17 cellular contexts compared by ENCODE assay signal in the genomic region with DNA sequence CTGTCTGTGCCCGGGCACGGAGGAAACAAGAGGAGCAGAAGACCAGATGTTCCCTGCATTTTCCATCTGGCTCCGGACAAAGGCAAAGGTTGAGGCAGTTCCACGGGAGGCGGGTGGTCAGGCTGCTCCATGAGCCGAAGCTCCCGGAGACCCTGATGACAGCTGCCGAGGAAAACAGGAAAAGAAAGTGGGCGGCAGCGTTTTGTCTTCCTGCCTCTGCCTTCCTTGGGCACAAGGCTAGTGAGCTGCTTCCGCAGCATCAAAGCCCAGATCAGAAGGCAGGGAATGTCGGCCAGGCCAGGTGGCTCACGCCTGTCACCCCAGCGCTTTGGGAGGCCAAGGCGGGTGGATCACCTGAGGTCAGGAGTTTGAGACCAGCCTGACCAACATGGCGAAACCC. TPM values are rescaled to one million over a fixed set of nuclear protein-coding genes. Genes with fewer than 3 reads are reported as not detected.
DNase-seq lines count a peak whose midpoint lies in the region; ATAC-seq and TF ChIP-seq lines count a peak whose summit lies in the region.
"Had no signal": no experiment of that assay in that cellular context is flagged by ENCODE, and none has a peak within 500 bp of the region (broad histone marks: within the 10 kb centered on the region; RNA-seq: fewer than 3 reads in every experiment).

No MANE protein-coding gene starts in this region.

- WGBS in adrenal gland, 4 donors: 64 to 74% (median 71%) methylated on average over 14 to 16 of the region's 16 CpGs
- WGBS in sigmoid colon, 2 donors: 88 to 92% methylated on average over 16 of the region's 16 CpGs
- WGBS in gastroesophageal sphincter (ENCODE audit: low coverage in 1 of 2), 2 donors: 76% methylated on average over 6 of the region's 16 CpGs; no CpG with 5 or more reads in 1 of the 2 donors

- H3K4me1 ChIP-seq in BLaER1 (peaks cover 60% of the 10 kb centered on the region), adrenal gland (replicated peaks in 1 of 2) (peaks cover 0 to 12% of the 10 kb centered on the region in 2 donors), sigmoid colon (peaks cover 0 to 13% (median 9%) of the 10 kb centered on the region in 4 donors), gastroesophageal sphincter (no peaks in the 10 kb centered on the region)
- H3K4me1 ChIP-seq: HAP-1 had no signal

- no peak for TF ChIP-seq POLR2A in adrenal gland (IDR thresholded peaks at IDR 0.05)
- no peak for TF ChIP-seq POLR2A in sigmoid colon (IDR thresholded peaks at IDR 0.05)
- no peak for TF ChIP-seq POLR2A in gastroesophageal sphincter (IDR thresholded peaks at IDR 0.05)

- no peak for TF ChIP-seq CTCF in adrenal gland (IDR thresholded peaks at IDR 0.05)
- no peak for TF ChIP-seq CTCF in sigmoid colon (IDR thresholded peaks at IDR 0.05)
- TF ChIP-seq CTCF in gastroesophageal sphincter (IDR thresholded peaks at IDR 0.05): no peak

- DNase-seq in adrenal gland: peak in 1 of 7 donors; percentile 39
- DNase-seq in left ventricle myocardium superior: no peak
- no peak for DNase-seq in sigmoid colon
- DNase-seq in GOT3 (lab: John Stamatoyannopoulos, UW): no peak
- DNase-seq in NCI-H1694 treated with DMSO at 0.1 percent for 48 hours (lab: John Stamatoyannopoulos, UW): no peak
- no peak for DNase-seq in DMS153 (lab: John Stamatoyannopoulos, UW)
- DNase-seq: CD4-positive, CD25-positive, alpha-beta regulatory T cell; DMS53; NCI-H1417; NCI-H1930; NCI-H69; SHP77 treated with DMSO at 0.1 percent for 48 hours had no signal

- intact Hi-C loops in adrenal gland (cut with DNase I) (no loop called here), left ventricle myocardium superior (cut with micrococcal nuclease) (no loop called here), sigmoid colon (cut with DNase I) (no loop called here)

- H3K9me3 ChIP-seq in BLaER1: no peaks in the 10 kb centered on the region
- no peaks in the 10 kb centered on the region for H3K9me3 ChIP-seq in adrenal gland (replicated peaks in 1 of 3)
- H3K9me3 ChIP-seq in sigmoid colon: no peaks in the 10 kb centered on the region
- H3K9me3 ChIP-seq in gastroesophageal sphincter: no peaks in the 10 kb centered on the region
- H3K9me3 ChIP-seq: A549, HAP-1 had no signal

- ATAC-seq in left ventricle myocardium superior (peak; percentile 55), gastroesophageal sphincter (no peak)
- ATAC-seq: A549, K562 had no signal

- peak overlapping the region; percentile 38 for H3K4me2 ChIP-seq in BLaER1
- H3K4me2 ChIP-seq: A549 had no signal

- no peak overlapping the region for H3K9ac ChIP-seq in BLaER1

- no peaks in the 10 kb centered on the region for H4K20me1 ChIP-seq in BLaER1

- H3K36me3 ChIP-seq in BLaER1 (peaks cover 11% of the 10 kb centered on the region; the same call in 1 of the 2 replicates), adrenal gland (replicated peaks in 1 of 2) (peaks cover 0 to 6% of the 10 kb centered on the region in 2 donors), sigmoid colon (peaks cover 0 to 15% (median 0%) of the 10 kb centered on the region in 4 donors), gastroesophageal sphincter (peaks cover 0 to 45% of the 10 kb centered on the region in 2 donors)

- TF ChIP-seq EP300 in sigmoid colon (IDR thresholded peaks at IDR 0.05) (no peak), gastroesophageal sphincter (IDR thresholded peaks at IDR 0.05) (no peak)

- H3K27me3 ChIP-seq in BLaER1: no peaks in the 10 kb centered on the region
- no peaks in the 10 kb centered on the region for H3K27me3 ChIP-seq in adrenal gland
- H3K27me3 ChIP-seq in sigmoid colon: no peaks in the 10 kb centered on the region
- H3K27me3 ChIP-seq in gastroesophageal sphincter: no peaks in the 10 kb centered on the region

- no peak overlapping the region for H3K4me3 ChIP-seq in BLaER1
- H3K4me3 ChIP-seq in adrenal gland: no peak overlapping the region
- H3K4me3 ChIP-seq in sigmoid colon: no peak overlapping the region
- no peak overlapping the region for H3K4me3 ChIP-seq in gastroesophageal sphincter
- H3K4me3 ChIP-seq: A549, HAP-1, K562 had no signal

- H3K27ac ChIP-seq in BLaER1 (0 out of 2 replicates have a peak overlapping the region, but pooled peaks have one; percentile 1), adrenal gland (peak overlapping the region in 3 of 5 donors; percentile 32 to 69 (median 36)), sigmoid colon (peak overlapping the region in 3 of 4 donors; percentile 2 to 31 (median 14)), gastroesophageal sphincter (peak overlapping the region in 2 of 4 donors; percentile 4 to 42)
- H3K27ac ChIP-seq: A549 had no signal

RNA-seq across cellular contexts. Expression of gene SLC43A2, which starts 16.2 kb away (rescaled TPM):
- total RNA-seq in adrenal gland (10 to 100 TPM; 12.3 to 32.5 (median 19.8) TPM), left ventricle myocardium superior (3.1 TPM), sigmoid colon (1 to 10 TPM; 7.1 to 9.2 (median 7.9) TPM), gastroesophageal sphincter (10 to 100 TPM in 3 of 4 donors, 1 to 10 TPM in 1; 6.4 to 16.8 (median 10.4) TPM)
- polyA plus RNA-seq in adrenal gland (10 to 100 TPM in 1 of 3 donors, 1 to 10 TPM in 2; 6.8 to 17.2 (median 7.5) TPM), sigmoid colon (10 to 100 TPM in 1 of 3 donors, 1 to 10 TPM in 2; 2.4 to 16.5 (median 4.4) TPM)

RNA-seq across cellular contexts. Expression of gene SCARF1, which starts 33.1 kb away (rescaled TPM):
- total RNA-seq in adrenal gland: 10 to 100 TPM in 7 of 8 donors, 1 to 10 TPM in 1; 9.3 to 24.8 (median 18.9) TPM
- 10 to 100 TPM in 2 of 3 donors, under 1 TPM in 1; 0.81 to 19.1 (median 10.5) TPM for polyA plus RNA-seq in adrenal gland
- total RNA-seq in left ventricle myocardium superior: 13.1 TPM
- total RNA-seq in sigmoid colon: 10 to 100 TPM in 1 of 4 donors, 1 to 10 TPM in 3; 4.3 to 10.2 (median 5.9) TPM
- 1 to 10 TPM; 2.1 to 7.5 (median 2.4) TPM for polyA plus RNA-seq in sigmoid colon
- total RNA-seq in gastroesophageal sphincter: 10 to 100 TPM in 3 of 4 donors, 1 to 10 TPM in 1; 8.9 to 16.8 (median 12.7) TPM

RNA-seq across cellular contexts. Expression of gene RILP, which starts 37.3 kb away (rescaled TPM):
- total RNA-seq in adrenal gland (10 to 100 TPM; 21.5 to 78.3 (median 36.2) TPM), left ventricle myocardium superior (81.4 TPM), sigmoid colon (10 to 100 TPM; 13.6 to 33.0 (median 19.0) TPM), gastroesophageal sphincter (10 to 100 TPM; 17.4 to 33.4 (median 22.2) TPM)
- polyA plus RNA-seq in adrenal gland (10 to 100 TPM; 37.9 to 46.5 (median 40.4) TPM), sigmoid colon (10 to 100 TPM; 28.5 to 40.5 (median 37.8) TPM)

RNA-seq across cellular contexts. Expression of gene PITPNA, which starts 49.8 kb away (rescaled TPM):
- 100 to 1,000 TPM in 1 of 8 donors, 10 to 100 TPM in 7; 32.1 to 107 (median 54.3) TPM for total RNA-seq in adrenal gland
- 100 to 1,000 TPM in 1 of 3 donors, 10 to 100 TPM in 2; 16.4 to 157 (median 17.8) TPM for polyA plus RNA-seq in adrenal gland
- 52.6 TPM for total RNA-seq in left ventricle myocardium superior
- total RNA-seq in sigmoid colon: 10 to 100 TPM; 28.5 to 45.1 (median 34.4) TPM
- polyA plus RNA-seq in sigmoid colon: 10 to 100 TPM; 33.8 to 41.9 (median 37.8) TPM
- 10 to 100 TPM; 40.8 to 61.1 (median 45.5) TPM for total RNA-seq in gastroesophageal sphincter
